In genomic region chr11:83724704-83725114, GRCh38 we compare ENCODE assay signal across 9 cellular contexts.
DNase-seq lines count a peak whose midpoint lies in the region; ATAC-seq and TF ChIP-seq lines count a peak whose summit lies in the region.
"Had no signal": no experiment of that assay in that cellular context is flagged by ENCODE, and none has a peak within 500 bp of the region (broad histone marks: within the 10 kb centered on the region; RNA-seq: fewer than 3 reads in every experiment).

No MANE protein-coding gene starts in this region.

- DNase-seq in UCSD-AML1 (lab: John Stamatoyannopoulos, UW; ENCODE audit: unreplicated experiment) (peak; percentile 9), right cardiac atrium (peak in 1 of 3 donors; percentile 11), sigmoid colon (no peak)
- DNase-seq in activated CD4-positive, alpha-beta T cell treated with anti-CD3 and anti-CD28 coated beads, Interleukin-2, amount 10 ng/mL, durations not matched to agents 7 days and 5 days: no peak
- DNase-seq: NCI-H345 had no signal

- POLR2A ChIA-PET in activated CD4-positive, alpha-beta T cell treated with anti-CD3 and anti-CD28 coated beads, Interleukin-2, amount 10 ng/mL, durations not matched to agents 7 days and 5 days (lab: Charles Lee): no interaction called here

- H3K4me1 ChIP-seq in right cardiac atrium (ENCODE audit: control insufficient read depth, insufficient read depth, low read length): no peaks in the 10 kb centered on the region
- H3K4me1 ChIP-seq in sigmoid colon: peaks cover 0 to 26% (median 18%) of the 10 kb centered on the region in 4 donors

- H3K9me3 ChIP-seq in right cardiac atrium (ENCODE audit: control insufficient read depth, low read length) (no peaks in the 10 kb centered on the region), sigmoid colon (no peaks in the 10 kb centered on the region)

- H3K27me3 ChIP-seq in right cardiac atrium (ENCODE audit: control insufficient read depth, insufficient read depth) (no peaks in the 10 kb centered on the region), sigmoid colon (no peaks in the 10 kb centered on the region)

- CTCF ChIA-PET in activated CD4-positive, alpha-beta T cell treated with anti-CD3 and anti-CD28 coated beads, Interleukin-2, amount 10 ng/mL, durations not matched to agents 7 days and 5 days (lab: Charles Lee): interaction anchor here (2.1 kb wide), 1 partner anchor 9 kb away, joined by 6 read pairs; no protein-coding TSS in a partner anchor

- H3K4me1 Mint-ChIP-seq in activated CD4-positive, alpha-beta T cell treated with anti-CD3 and anti-CD28 coated beads, Interleukin-2, amount 10 ng/mL, durations not matched to agents 7 days and 5 days: no peaks in the 10 kb centered on the region

- no peak overlapping the region for H3K27ac Mint-ChIP-seq in activated CD4-positive, alpha-beta T cell treated with anti-CD3 and anti-CD28 coated beads, Interleukin-2, amount 10 ng/mL, durations not matched to agents 7 days and 5 days

- no peak for TF ChIP-seq POLR2A in sigmoid colon (IDR thresholded peaks at IDR 0.05)

- WGBS in right cardiac atrium: 1% methylated on average over 3 of the region's 3 CpGs
- 3 to 8% methylated on average over 3 of the region's 3 CpGs for WGBS in sigmoid colon, 2 donors

- no peaks in the 10 kb centered on the region for H3K9me3 Mint-ChIP-seq in activated CD4-positive, alpha-beta T cell treated with anti-CD3 and anti-CD28 coated beads, Interleukin-2, amount 10 ng/mL, durations not matched to agents 7 days and 5 days

- H3K4me3 ChIP-seq in right cardiac atrium (ENCODE audit: low read length): peak overlapping the region; percentile 73
- peak overlapping the region; percentile 9 to 40 (median 36) for H3K4me3 ChIP-seq in sigmoid colon

- intact Hi-C loops in right cardiac atrium (cut with DNase I) (loop anchor here in 3 of 4 donors (10.0 kb wide), 2 partner anchors 200 to 430 kb away; no protein-coding TSS in a partner anchor), sigmoid colon (cut with DNase I) (loop anchor here (2.0 to 10.0 kb wide), 3 partner anchors 83 to 820 kb away; partner anchors contain the start of genes DDIAS and PRCP)

- no peaks in the 10 kb centered on the region for H3K36me3 ChIP-seq in sigmoid colon

- TF ChIP-seq EP300 in sigmoid colon (IDR thresholded peaks at IDR 0.05): no peak

- ATAC-seq in GM18868 (IDR thresholded peaks at IDR 0.05; ENCODE audit: unreplicated experiment): peak; percentile 15
- peak; percentile 69 to 78 for ATAC-seq in right cardiac atrium
- ATAC-seq in GM19452 (IDR thresholded peaks at IDR 0.05; ENCODE audit: unreplicated experiment): no peak
- ATAC-seq in GM19023 (IDR thresholded peaks at IDR 0.05; ENCODE audit: unreplicated experiment): no peak
- no peak for ATAC-seq in GM21447 (IDR thresholded peaks at IDR 0.05; ENCODE audit: unreplicated experiment)

- no peaks in the 10 kb centered on the region for H3K36me3 Mint-ChIP-seq in activated CD4-positive, alpha-beta T cell treated with anti-CD3 and anti-CD28 coated beads, Interleukin-2, amount 10 ng/mL, durations not matched to agents 7 days and 5 days (ENCODE audit: low read depth)

- no peak overlapping the region for H3K4me3 Mint-ChIP-seq in activated CD4-positive, alpha-beta T cell treated with anti-CD3 and anti-CD28 coated beads, Interleukin-2, amount 10 ng/mL, durations not matched to agents 7 days and 5 days

- no peak for TF ChIP-seq CTCF in sigmoid colon (IDR thresholded peaks at IDR 0.05)

- peaks cover 15% of the 10 kb centered on the region for H3K27me3 Mint-ChIP-seq in activated CD4-positive, alpha-beta T cell treated with anti-CD3 and anti-CD28 coated beads, Interleukin-2, amount 10 ng/mL, durations not matched to agents 7 days and 5 days

- H3K27ac ChIP-seq in right cardiac atrium (ENCODE audit: low read length) (no peak overlapping the region), sigmoid colon (peak overlapping the region; percentile 48 to 71 (median 63))

Comparison
In these comparisons a context has a peak if more than half of its experiments do, and no peak if none do; other contexts are left out.
1. ATAC-seq: peak in GM18868 (single experiment) and right cardiac atrium (2 of 2); none in GM19452 (single experiment), GM19023 (single experiment) and GM21447 (single experiment).